In genomic region chr10:28302012-28302667, GRCh38 we compare ENCODE assay signal across 8 cellular contexts. TPM values are rescaled to one million over a fixed set of nuclear protein-coding genes. Genes with fewer than 3 reads are reported as not detected.
DNase-seq lines count a peak whose midpoint lies in the region; ATAC-seq and TF ChIP-seq lines count a peak whose summit lies in the region.

No MANE protein-coding gene starts in this region.

- intact Hi-C loops in lower leg skin (cut with DNase I; ENCODE audit: low total_unique reads): no loop called here
- intact Hi-C loops in tibial artery (cut with DNase I; ENCODE audit: low total_unique reads): loop anchor here (2.0 to 10.0 kb wide), 3 partner anchors 50 to 557 kb away; partner anchors contain the start of gene MKX

- peak overlapping the region; percentile 65 for H3K4me3 ChIP-seq in MG63
- peak overlapping the region; percentile 62 for H3K4me3 ChIP-seq in brain microvascular endothelial cell (ENCODE audit: low read depth, low read length)
- peak overlapping the region; percentile 71 for H3K4me3 ChIP-seq in lower leg skin (ENCODE audit: low read depth, poor library complexity, severe bottlenecking)
- peak overlapping the region; percentile 95 to 99 for H3K4me3 ChIP-seq in tibial artery

- H3K36me3 ChIP-seq in MG63 (no peaks in the 10 kb centered on the region), brain microvascular endothelial cell (replicated peaks) (no peaks in the 10 kb centered on the region), tibial artery (no peaks in the 10 kb centered on the region)

- DNase-seq in NCI-H82 (lab: John Stamatoyannopoulos, UW) (peak; percentile 82), NCI-H82 treated with DMSO at 0.1 percent for 48 hours (lab: John Stamatoyannopoulos, UW; ENCODE audit: unreplicated experiment) (no peak), MG63 (no peak), brain microvascular endothelial cell (peak; percentile 25), lower leg skin (ENCODE audit: low spot score in 2 of 2) (peak; percentile 43 to 90), tibial artery (peak; percentile 62 to 81), pons (ENCODE audit: low spot score) (no peak)

- H3K4me1 ChIP-seq in tibial artery: peaks cover 0 to 63% (median 3%) of the 10 kb centered on the region in 4 donors

- no peak for ATAC-seq in GM21576 (IDR thresholded peaks at IDR 0.05; ENCODE audit: unreplicated experiment)

- TF ChIP-seq CTCF in brain microvascular endothelial cell (IDR thresholded peaks at IDR 0.05; ENCODE audit: low read depth, low read length, missing control alignments) (no peak), lower leg skin (IDR thresholded peaks at IDR 0.05) (no peak), tibial artery (IDR thresholded peaks at IDR 0.05) (no peak)

- in situ Hi-C loops in brain microvascular endothelial cell (cut with HindIII; ENCODE audit: low pct_ligation_motif_present, low sequenced_read_pairs): no loop called here

- H3K27ac ChIP-seq in brain microvascular endothelial cell (no peak overlapping the region), tibial artery (peak overlapping the region; percentile 97 to 99)

- H3K9me3 ChIP-seq in MG63 (no peaks in the 10 kb centered on the region), tibial artery (no peaks in the 10 kb centered on the region)

- H3K27me3 ChIP-seq in MG63: peaks cover 32% of the 10 kb centered on the region
- peaks cover 5% of the 10 kb centered on the region for H3K27me3 ChIP-seq in brain microvascular endothelial cell (replicated peaks)
- H3K27me3 ChIP-seq in tibial artery: no peaks in the 10 kb centered on the region

- no peak for TF ChIP-seq POLR2A in lower leg skin (IDR thresholded peaks at IDR 0.05)

- 3% methylated on average over 29 to 30 of the region's 30 CpGs for whole genome bisulfite sequencing in lower leg skin, 2 donors

RNA-seq across cellular contexts. Expression of gene MPP7, which starts 0.7 kb away (rescaled TPM):
- total RNA-seq in MG63 (2014; rRNA removed; shearing (Covaris generic); ENCODE audit: low replicate concordance): 3.8 and 8.3 TPM in 2 replicates
- total RNA-seq in lower leg skin: 10 to 100 TPM; 48.2 to 66.7 (median 59.0) TPM

Comparison
In these comparisons a context has a peak if more than half of its experiments do, and no peak if none do; other contexts are left out.
1. DNase-seq: peak in NCI-H82 (single experiment), brain microvascular endothelial cell (single experiment), lower leg skin (2 of 2) and tibial artery (2 of 2); none in NCI-H82 treated with DMSO at 0.1 percent for 48 hours (single experiment), MG63 (single experiment) and pons (single experiment).
2. Peak in every context shown above with its lines, with median percentiles within 50 percentile points of each other: H3K4me3 ChIP-seq.